Comparison of ENCODE assay signal across 22 cellular contexts in genomic region chr7:26429168-26429567, GRCh38.
"Had no signal": no experiment of that assay in that cellular context is flagged by ENCODE, and none has a peak within 500 bp of the region (broad histone marks: within the 10 kb centered on the region; RNA-seq: fewer than 3 reads in every experiment).

No MANE protein-coding gene starts in this region.

- H3K27ac ChIP-seq: brain microvascular endothelial cell, hepatocyte, left lung, spleen, upper lobe of left lung had no signal

- H3K4me1 Mint-ChIP-seq: activated CD4-positive, alpha-beta T cell treated with anti-CD3 and anti-CD28 coated beads, Interleukin-2, amount 10 ng/mL, durations not matched to agents 24 days and 14 days; activated CD8-positive, alpha-beta memory T cell treated with anti-CD3 and anti-CD28 coated beads, Interleukin-2, amount 10 ng/mL, durations not matched to agents 7 days and 5 days; immature natural killer cell; naive thymus-derived CD8-positive, alpha-beta T cell had no signal

- H3K36me3 Mint-ChIP-seq: activated CD8-positive, alpha-beta memory T cell treated with anti-CD3 and anti-CD28 coated beads, Interleukin-2, amount 10 ng/mL, durations not matched to agents 7 days and 5 days; activated naive CD4-positive, alpha-beta T cell treated with anti-CD3 and anti-CD28 coated beads, Interleukin-2, amount 50 U/mL, for 72 hours; immature natural killer cell had no signal

- H3K27me3 Mint-ChIP-seq: progenitor cell of endocrine pancreas had no signal

- H3K36me3 ChIP-seq: brain microvascular endothelial cell, left lung, spleen, upper lobe of left lung had no signal

- H3K4me3 ChIP-seq: hepatocyte, left lung, lung, spleen, upper lobe of left lung had no signal

- H3K79me2 ChIP-seq: hepatocyte had no signal

- H3K9me3 ChIP-seq: spleen, upper lobe of left lung had no signal

- H3K9me3 Mint-ChIP-seq: activated CD4-positive, alpha-beta T cell treated with anti-CD3 and anti-CD28 coated beads, Interleukin-2, amount 10 ng/mL, durations not matched to agents 24 days and 14 days; activated CD8-positive, alpha-beta T cell treated with anti-CD3 and anti-CD28 coated beads for 36 hours; activated naive CD4-positive, alpha-beta T cell treated with anti-CD3 and anti-CD28 coated beads, Interleukin-2, amount 50 U/mL, for 72 hours had no signal

- H3K4me3 Mint-ChIP-seq: activated CD4-positive, alpha-beta T cell treated with anti-CD3 and anti-CD28 coated beads, Interleukin-2, amount 10 ng/mL, durations not matched to agents 24 days and 14 days; activated CD8-positive, alpha-beta memory T cell treated with anti-CD3 and anti-CD28 coated beads, Interleukin-2, amount 10 ng/mL, durations not matched to agents 7 days and 5 days; activated CD8-positive, alpha-beta T cell treated with anti-CD3 and anti-CD28 coated beads for 36 hours; immature natural killer cell; naive thymus-derived CD8-positive, alpha-beta T cell had no signal

- H3K27ac Mint-ChIP-seq: activated CD4-positive, alpha-beta T cell treated with anti-CD3 and anti-CD28 coated beads, Interleukin-2, amount 10 ng/mL, durations not matched to agents 24 days and 14 days; activated CD8-positive, alpha-beta memory T cell treated with anti-CD3 and anti-CD28 coated beads, Interleukin-2, amount 10 ng/mL, durations not matched to agents 7 days and 5 days; activated CD8-positive, alpha-beta T cell treated with anti-CD3 and anti-CD28 coated beads for 36 hours; activated naive CD4-positive, alpha-beta T cell treated with anti-CD3 and anti-CD28 coated beads, Interleukin-2, amount 50 U/mL, for 72 hours; immature natural killer cell; progenitor cell of endocrine pancreas had no signal

- DNase-seq: activated CD4-positive, alpha-beta T cell treated with anti-CD3 and anti-CD28 coated beads, Interleukin-2, amount 10 ng/mL, durations not matched to agents 24 days and 14 days; activated CD8-positive, alpha-beta memory T cell treated with anti-CD3 and anti-CD28 coated beads, Interleukin-2, amount 10 ng/mL, durations not matched to agents 7 days and 5 days; activated CD8-positive, alpha-beta T cell treated with anti-CD3 and anti-CD28 coated beads for 36 hours; activated T-cell treated with anti-CD3 and anti-CD28 coated beads for 4 hours; aorta; brain microvascular endothelial cell; caudate nucleus; dermis blood vessel endothelial cell; effector CD8-positive, alpha-beta T cell; glutamatergic neuron; immature natural killer cell; left lung; naive thymus-derived CD8-positive, alpha-beta T cell; spleen; stimulated activated CD4-positive, alpha-beta T cell treated with anti-CD3 and anti-CD28 coated beads, Interleukin-4, amount 100 ng/mL, for 1 hour; stimulated activated naive CD4-positive, alpha-beta T cell treated with Interleukin-2 at 50 U/mL for 16 hours; T-helper 2 cell; upper lobe of left lung had no signal

- H3K4me2 ChIP-seq: hepatocyte had no signal

- H3K27me3 ChIP-seq: brain microvascular endothelial cell, hepatocyte, left lung, spleen, upper lobe of left lung had no signal

- H3K4me1 ChIP-seq: left lung, spleen had no signal

- H2AFZ ChIP-seq: hepatocyte had no signal

- ATAC-seq: activated CD8-positive, alpha-beta memory T cell treated with anti-CD3 and anti-CD28 coated beads, Interleukin-2, amount 10 ng/mL, durations not matched to agents 7 days and 5 days; activated CD8-positive, alpha-beta T cell treated with anti-CD3 and anti-CD28 coated beads for 36 hours; activated naive CD4-positive, alpha-beta T cell treated with anti-CD3 and anti-CD28 coated beads, Interleukin-2, amount 50 U/mL, for 72 hours; left lung; naive thymus-derived CD8-positive, alpha-beta T cell had no signal
